Comparison of ENCODE assay signal across 17 cellular contexts in genomic region chr2:239830718-239831271, GRCh38.
DNase-seq lines count a peak whose midpoint lies in the region; ATAC-seq and TF ChIP-seq lines count a peak whose summit lies in the region.
"Had no signal": no experiment of that assay in that cellular context is flagged by ENCODE, and none has a peak within 500 bp of the region (broad histone marks: within the 10 kb centered on the region; RNA-seq: fewer than 3 reads in every experiment).

No MANE protein-coding gene starts in this region.

- H3K27me3 ChIP-seq in HUES64 (ENCODE audit: insufficient read depth, low read length), result no peaks in the 10 kb centered on the region
- H3K27me3 ChIP-seq: suprapubic skin had no signal

- intact Hi-C loops in activated B cell treated with CpG ODN at 0.5 μM for 24 hours (cut with micrococcal nuclease), result no loop called here

- H3K4me3 Mint-ChIP-seq in activated B cell treated with CpG ODN at 0.5 μM for 24 hours, result no peak overlapping the region
- H3K4me3 Mint-ChIP-seq: memory B cell had no signal

- ATAC-seq in activated B cell treated with CpG ODN at 0.5 μM for 24 hours (ENCODE audit: low read depth) (no peak), left lobe of liver (peak; percentile 45), HG03378 (IDR thresholded peaks at IDR 0.05; ENCODE audit: unreplicated experiment) (no peak)

- H3K4me3 ChIP-seq in HUES64 (ENCODE audit: low read length), result no peak overlapping the region
- H3K4me3 ChIP-seq: SJCRH30, suprapubic skin had no signal

- DNase-seq in activated B cell treated with CpG ODN at 0.5 μM for 24 hours (peak; percentile 7), left lobe of liver (ENCODE audit: low spot score) (peak; percentile 45), retina (peak; percentile 13), DMS 273 treated with DMSO at 0.1 percent for 48 hours (lab: John Stamatoyannopoulos, UW) (no peak)
- DNase-seq in NK-92 treated with Interleukin-12 subunit alpha and Interleukin-12 subunit beta, amount 100 ng/mL, for 24 hours (lab: John Stamatoyannopoulos, UW), result no peak
- DNase-seq: activated CD4-positive, alpha-beta T cell treated with anti-CD3 and anti-CD28 coated beads, Interleukin-2, amount 50 U/mL, for 1 hour; anterior cingulate cortex; IMR-90; NCI-H2029; NCI-H510A treated with DMSO at 0.1 percent for 48 hours; stimulated activated CD4-positive, alpha-beta T cell treated with anti-CD3 and anti-CD28 coated beads, Interleukin-2, amount 100 ng/mL, for 48 hours had no signal

- no peak overlapping the region for H3K27ac Mint-ChIP-seq in activated B cell treated with CpG ODN at 0.5 μM for 24 hours
- H3K27ac Mint-ChIP-seq: memory B cell had no signal

- H3K9me3 ChIP-seq in HUES64 (ENCODE audit: insufficient read depth, low read depth, low read length), result no peaks in the 10 kb centered on the region
- H3K9me3 ChIP-seq: SJCRH30, suprapubic skin had no signal

- no peaks in the 10 kb centered on the region for H3K27me3 Mint-ChIP-seq in activated B cell treated with CpG ODN at 0.5 μM for 24 hours

- TF ChIP-seq CTCF in activated B cell treated with CpG ODN at 0.5 μM for 24 hours (IDR thresholded peaks at IDR 0.05), result no peak

- no peaks in the 10 kb centered on the region for H3K9me3 Mint-ChIP-seq in activated B cell treated with CpG ODN at 0.5 μM for 24 hours
- H3K9me3 Mint-ChIP-seq: memory B cell had no signal

- no peaks in the 10 kb centered on the region for H3K36me3 ChIP-seq in HUES64 (ENCODE audit: insufficient read depth, low read length)
- H3K36me3 ChIP-seq: SJCRH30, suprapubic skin had no signal

- H3K27ac ChIP-seq in HUES64 (ENCODE audit: low read depth, low read length), result peak overlapping the region; percentile 41
- H3K27ac ChIP-seq: epithelial cell of prostate, SJCRH30, suprapubic skin had no signal

- no peaks in the 10 kb centered on the region for H3K4me1 Mint-ChIP-seq in activated B cell treated with CpG ODN at 0.5 μM for 24 hours
- H3K4me1 Mint-ChIP-seq: memory B cell had no signal

- POLR2A ChIA-PET in activated B cell treated with CpG ODN at 0.5 μM for 24 hours (lab: Charles Lee), result no interaction called here

- 81% methylated on average over 6 of the region's 6 CpGs for WGBS in HUES64

- no peak overlapping the region for H3K9ac ChIP-seq in HUES64 (ENCODE audit: low read depth, low read length)

- H3K36me3 Mint-ChIP-seq in activated B cell treated with CpG ODN at 0.5 μM for 24 hours (ENCODE audit: low read depth), result no peaks in the 10 kb centered on the region
- H3K36me3 Mint-ChIP-seq: memory B cell had no signal

- CTCF ChIA-PET in activated B cell treated with CpG ODN at 0.5 μM for 24 hours (lab: Charles Lee), result no interaction called here

- H3K4me1 ChIP-seq in HUES64 (ENCODE audit: insufficient read depth, low read length), result 0 out of 2 replicates have a peak, but pooled peaks cover 9% of the 10 kb centered on the region
- H3K4me1 ChIP-seq: suprapubic skin had no signal

Comparison
In these comparisons a context has a peak if more than half of its experiments do, and no peak if none do; other contexts are left out.
1. DNase-seq: peak in activated B cell treated with CpG ODN at 0.5 μM for 24 hours (single experiment), left lobe of liver (single experiment) and retina (single experiment); none in NK-92 treated with Interleukin-12 subunit alpha and Interleukin-12 subunit beta, amount 100 ng/mL, for 24 hours (single experiment) and DMS 273 treated with DMSO at 0.1 percent for 48 hours (single experiment).